In the genomic region with DNA sequence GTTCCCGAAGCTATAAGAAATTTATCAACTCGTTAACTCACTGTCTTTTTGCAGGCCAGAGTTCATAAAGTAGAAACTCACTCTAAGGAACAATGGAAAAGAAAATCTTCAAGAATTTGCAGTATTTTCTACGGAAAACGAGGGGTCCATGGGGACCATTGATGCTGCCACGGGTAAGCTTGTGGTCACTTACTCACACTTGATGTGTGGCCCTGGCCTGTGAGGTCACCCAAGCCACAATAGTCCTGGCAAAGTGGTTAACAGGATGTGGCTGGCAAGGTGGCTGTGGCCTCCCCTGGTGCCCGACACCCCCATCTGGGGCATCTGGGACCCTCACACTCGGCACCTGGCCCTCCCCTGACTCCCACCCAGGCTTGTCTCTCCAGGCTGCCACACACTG, we compare ENCODE assay signal across 16 cellular contexts.
"Had no signal": no experiment of that assay in that cellular context is flagged by ENCODE, and none has a peak within 500 bp of the region (broad histone marks: within the 10 kb centered on the region; RNA-seq: fewer than 3 reads in every experiment).

No MANE protein-coding gene starts in this region.

- DNase-seq: activated CD4-positive, alpha-beta T cell treated with anti-CD3 and anti-CD28 coated beads, Interleukin-2, amount 50 U/mL, for 4 hours; activated CD4-positive, CD25-positive, alpha-beta regulatory T cell treated with anti-CD3 and anti-CD28 coated beads, Interleukin-2, amount 50 U/mL, for 72 hours; activated naive CD4-positive, alpha-beta T cell treated with Interleukin-2 at 50 U/mL for 16 hours; activated T-cell treated with anti-CD3 and anti-CD28 coated beads for 4 hours; anterior cingulate cortex; dermis blood vessel endothelial cell; effector memory CD8-positive, alpha-beta T cell; hippocampal formation; kidney; left ventricle myocardium inferior; naive thymus-derived CD4-positive, alpha-beta T cell; retina; stimulated activated CD4-positive, alpha-beta T cell treated with anti-CD3 and anti-CD28 coated beads, Interleukin-2, amount 100 ng/mL, for 48 hours; stimulated activated naive B cell treated with anti-CD40 and anti-IgM and Interleukin-4, amounts not matched to agents 10 μg/mL and 1 μg/mL and 100 μg/mL, for 72 hours; tibial artery had no signal

- H3K4me3 ChIP-seq: left ventricle myocardium inferior, tibial artery, vagina had no signal

- ATAC-seq: effector memory CD8-positive, alpha-beta T cell; naive thymus-derived CD4-positive, alpha-beta T cell; stimulated activated naive B cell treated with anti-CD40 and anti-IgM and Interleukin-4, amounts not matched to agents 10 μg/mL and 1 μg/mL and 100 μg/mL, for 72 hours had no signal
